In genomic region chr22:37745548-37746365, GRCh38 we compare ENCODE assay signal across 8 cellular contexts. TPM values are rescaled to one million over a fixed set of nuclear protein-coding genes. Genes with fewer than 3 reads are reported as not detected.
DNase-seq lines count a peak whose midpoint lies in the region; ATAC-seq and TF ChIP-seq lines count a peak whose summit lies in the region.

No MANE protein-coding gene starts in this region.

- H3K27me3 Mint-ChIP-seq in T-helper 17 cell (no peaks in the 10 kb centered on the region), progenitor cell of endocrine pancreas (no peaks in the 10 kb centered on the region), type B pancreatic cell (no peaks in the 10 kb centered on the region)

- H3K36me3 ChIP-seq in HAP-1 (replicated peaks) (0 out of 2 replicates have a peak, but pooled peaks cover 3% of the 10 kb centered on the region), left ventricle myocardium inferior (no peaks in the 10 kb centered on the region)

- TF ChIP-seq POLR2A in NB4 (IDR thresholded peaks at IDR 0.05; ENCODE audit: extremely low read depth, insufficient read length): no peak

- no peaks in the 10 kb centered on the region for H3K9me3 ChIP-seq in HAP-1
- no peaks in the 10 kb centered on the region for H3K9me3 ChIP-seq in T-helper 17 cell (ENCODE audit: control insufficient read depth, low read length, poor library complexity, severe bottlenecking)
- no peaks in the 10 kb centered on the region for H3K9me3 ChIP-seq in left ventricle myocardium inferior (replicated peaks)

- DNase-seq in EH (ENCODE audit: low read depth) (peak; percentile 89), HAP-1 (ENCODE audit: low spot score in 2 of 2) (peak; percentile 86 to 95), NB4 (ENCODE audit: low read depth) (peak; percentile 93), T-helper 17 cell (peak; percentile 73 to 89 (median 86)), amniotic stem cell (lab: John Stamatoyannopoulos, UW) (peak; percentile 87), left ventricle myocardium inferior (peak; percentile 95), progenitor cell of endocrine pancreas (ENCODE audit: low spot score, unreplicated experiment) (peak; percentile 83), type B pancreatic cell (ENCODE audit: extremely low spot score, unreplicated experiment) (peak; percentile 91)

- H3K4me1 ChIP-seq in HAP-1: peaks cover 5% of the 10 kb centered on the region
- H3K4me1 ChIP-seq in left ventricle myocardium inferior: peaks cover 78% of the 10 kb centered on the region

- no peaks in the 10 kb centered on the region for H3K36me3 Mint-ChIP-seq in T-helper 17 cell (ENCODE audit: low read depth)
- peaks cover 4% of the 10 kb centered on the region for H3K36me3 Mint-ChIP-seq in progenitor cell of endocrine pancreas (ENCODE audit: insufficient read depth)
- H3K36me3 Mint-ChIP-seq in type B pancreatic cell: no peaks in the 10 kb centered on the region

- no peak for TF ChIP-seq CTCF in NB4 (IDR thresholded peaks at IDR 0.05; ENCODE audit: low read depth, low read length)
- no peak for TF ChIP-seq CTCF in left ventricle myocardium inferior (IDR thresholded peaks at IDR 0.05; ENCODE audit: borderline replicate concordance)
- no peak for TF ChIP-seq CTCF in progenitor cell of endocrine pancreas (IDR thresholded peaks at IDR 0.05; ENCODE audit: unreplicated experiment)
- TF ChIP-seq CTCF in type B pancreatic cell (conservative IDR thresholded peaks at IDR 0.05): no peak

- no peaks in the 10 kb centered on the region for H3K9me3 Mint-ChIP-seq in progenitor cell of endocrine pancreas (ENCODE audit: low read depth)
- no peaks in the 10 kb centered on the region for H3K9me3 Mint-ChIP-seq in type B pancreatic cell

- intact Hi-C loops in left ventricle myocardium inferior (cut with micrococcal nuclease): no loop called here

- H3K4me3 Mint-ChIP-seq in T-helper 17 cell: peak overlapping the region; percentile 90
- peak overlapping the region; percentile 81 for H3K4me3 Mint-ChIP-seq in progenitor cell of endocrine pancreas (ENCODE audit: low read depth)
- H3K4me3 Mint-ChIP-seq in type B pancreatic cell: peak overlapping the region; percentile 87

- peak; percentile 97 for ATAC-seq in T-helper 17 cell

- in situ Hi-C loops in HAP-1 (cut with MboI; ENCODE audit: low sequenced_read_pairs): no loop called here

- H3K4me1 Mint-ChIP-seq in T-helper 17 cell (peaks cover 15% of the 10 kb centered on the region), progenitor cell of endocrine pancreas (ENCODE audit: low read depth) (peaks cover 29% of the 10 kb centered on the region), type B pancreatic cell (ENCODE audit: unreplicated experiment) (peaks cover 37% of the 10 kb centered on the region)

- H3K4me3 ChIP-seq in HAP-1: peak overlapping the region; percentile 88
- peak overlapping the region; percentile 80 for H3K4me3 ChIP-seq in NB4 (ENCODE audit: low read depth, low read length)
- peak overlapping the region; percentile 100 for H3K4me3 ChIP-seq in left ventricle myocardium inferior

- H3K27ac ChIP-seq in left ventricle myocardium inferior (replicated peaks): peak overlapping the region; percentile 100

- H3K27me3 ChIP-seq in HAP-1 (ENCODE audit: low read depth): no peaks in the 10 kb centered on the region
- H3K27me3 ChIP-seq in left ventricle myocardium inferior (ENCODE audit: low read depth): no peaks in the 10 kb centered on the region

- peak overlapping the region; percentile 85 for H3K27ac Mint-ChIP-seq in T-helper 17 cell
- peak overlapping the region; percentile 89 for H3K27ac Mint-ChIP-seq in progenitor cell of endocrine pancreas
- peak overlapping the region; percentile 79 for H3K27ac Mint-ChIP-seq in type B pancreatic cell

RNA-seq across cellular contexts. Expression of gene TRIOBP, which starts 48.9 kb away (rescaled TPM):
- total RNA-seq in T-helper 17 cell (10 to 100 TPM; 14.3 to 18.8 TPM), left ventricle myocardium inferior (86.5 TPM), progenitor cell of endocrine pancreas (73.0 and 78.7 TPM in 2 replicates), type B pancreatic cell (ENCODE audit: low replicate concordance) (42.9 and 47.0 TPM in 2 replicates)

RNA-seq across cellular contexts. Expression of gene NOL12, which starts 59.6 kb away (rescaled TPM):
- total RNA-seq in T-helper 17 cell (10 to 100 TPM; 26.2 to 34.8 TPM), left ventricle myocardium inferior (12.8 TPM), progenitor cell of endocrine pancreas (16.4 and 17.1 TPM in 2 replicates), type B pancreatic cell (ENCODE audit: low replicate concordance) (18.5 and 23.9 TPM in 2 replicates)

Comparison
In these comparisons a context has a peak if more than half of its experiments do, and no peak if none do; other contexts are left out.
1. Peak in every context shown above with its lines: DNase-seq, ATAC-seq, H3K4me3 ChIP-seq and H3K27ac ChIP-seq.